ENCODE assay signal across 4 cellular contexts in genomic region chr2:109118321-109118720, GRCh38.
"Had no signal": no experiment of that assay in that cellular context is flagged by ENCODE, and none has a peak within 500 bp of the region (broad histone marks: within the 10 kb centered on the region; RNA-seq: fewer than 3 reads in every experiment).

No MANE protein-coding gene starts in this region.

- ATAC-seq: GM23338 had no signal

- DNase-seq: H9, HCEC 1CT, IMR-90 had no signal

- H3K4me1 Mint-ChIP-seq: GM23338, H9 had no signal

- H3K27ac Mint-ChIP-seq: GM23338, H9 had no signal

- H3K4me3 Mint-ChIP-seq: GM23338, H9 had no signal
